ENCODE assay signal across 30 cellular contexts in genomic region chr12:47927346-47927745, GRCh38. TPM values are rescaled to one million over a fixed set of nuclear protein-coding genes. Genes with fewer than 3 reads are reported as not detected.
"Had no signal": no experiment of that assay in that cellular context is flagged by ENCODE, and none has a peak within 500 bp of the region (broad histone marks: within the 10 kb centered on the region; RNA-seq: fewer than 3 reads in every experiment).

No MANE protein-coding gene starts in this region.

- H3K4me3 Mint-ChIP-seq: naive thymus-derived CD8-positive, alpha-beta T cell; natural killer cell treated with Interleukin-12 subunit alpha and Interleukin-12 subunit beta and Interleukin-15 and Interleukin-18, amount 100 ng/mL, for 72 hours; nephron progenitor cell; neural crest cell; stimulated activated memory B cell treated with anti-CD40 and anti-IgM and Interleukin-4, amounts not matched to agents 10 μg/mL and 1 μg/mL and 100 μg/mL, for 72 hours; stimulated activated naive CD8-positive, alpha-beta T cell treated with anti-CD3 and anti-CD28 coated beads, Interleukin-15, Interleukin-2, amounts not matched to agents 100 ng/mL and 50 ng/mL, for 24 hours had no signal

- H3K36me3 Mint-ChIP-seq: naive thymus-derived CD8-positive, alpha-beta T cell; natural killer cell treated with Interleukin-12 subunit alpha and Interleukin-12 subunit beta and Interleukin-15 and Interleukin-18, amount 100 ng/mL, for 72 hours; stimulated activated memory B cell treated with anti-CD40 and anti-IgM and Interleukin-4, amounts not matched to agents 10 μg/mL and 1 μg/mL and 100 μg/mL, for 72 hours had no signal

- ATAC-seq: naive thymus-derived CD8-positive, alpha-beta T cell; natural killer cell treated with Interleukin-12 subunit alpha and Interleukin-12 subunit beta and Interleukin-15 and Interleukin-18, amount 100 ng/mL, for 72 hours; psoas muscle; right cardiac atrium; right lobe of liver; stimulated activated memory B cell treated with anti-CD40 and anti-IgM and Interleukin-4, amounts not matched to agents 10 μg/mL and 1 μg/mL and 100 μg/mL, for 72 hours had no signal

- H3K27me3 ChIP-seq: ovary, right lobe of liver, sigmoid colon, thyroid gland, tibial nerve, upper lobe of left lung, vagina had no signal

- H3K4me3 ChIP-seq: ovary, psoas muscle, right lobe of liver, sigmoid colon, stomach, thoracic aorta, thyroid gland, tibial nerve, upper lobe of left lung, vagina had no signal

- H3K4me1 Mint-ChIP-seq: naive thymus-derived CD8-positive, alpha-beta T cell; nephron progenitor cell; neural crest cell; stimulated activated memory B cell treated with anti-CD40 and anti-IgM and Interleukin-4, amounts not matched to agents 10 μg/mL and 1 μg/mL and 100 μg/mL, for 72 hours had no signal

- H3K9me3 Mint-ChIP-seq: naive thymus-derived CD8-positive, alpha-beta T cell; natural killer cell treated with Interleukin-12 subunit alpha and Interleukin-12 subunit beta and Interleukin-15 and Interleukin-18, amount 100 ng/mL, for 72 hours; nephron progenitor cell; neural crest cell; stimulated activated memory B cell treated with anti-CD40 and anti-IgM and Interleukin-4, amounts not matched to agents 10 μg/mL and 1 μg/mL and 100 μg/mL, for 72 hours; stimulated activated naive CD8-positive, alpha-beta T cell treated with anti-CD3 and anti-CD28 coated beads, Interleukin-15, Interleukin-2, amounts not matched to agents 100 ng/mL and 50 ng/mL, for 24 hours had no signal

- H3K36me3 ChIP-seq: neutrophil, ovary, right lobe of liver, sigmoid colon, stomach, thoracic aorta, thyroid gland, tibial nerve, upper lobe of left lung, vagina had no signal

- FAIRE-seq: small intestine, urothelium cell line had no signal

- H3K27ac Mint-ChIP-seq: naive thymus-derived CD8-positive, alpha-beta T cell; natural killer cell treated with Interleukin-12 subunit alpha and Interleukin-12 subunit beta and Interleukin-15 and Interleukin-18, amount 100 ng/mL, for 72 hours; nephron progenitor cell; progenitor cell of endocrine pancreas; stimulated activated memory B cell treated with anti-CD40 and anti-IgM and Interleukin-4, amounts not matched to agents 10 μg/mL and 1 μg/mL and 100 μg/mL, for 72 hours; stimulated activated naive CD8-positive, alpha-beta T cell treated with anti-CD3 and anti-CD28 coated beads, Interleukin-15, Interleukin-2, amounts not matched to agents 100 ng/mL and 50 ng/mL, for 24 hours had no signal

- DNase-seq: naive thymus-derived CD8-positive, alpha-beta T cell; nephron progenitor cell; nucleus accumbens; ovary; posterior cingulate gyrus; psoas muscle; right cardiac atrium; right lobe of liver; sigmoid colon; small intestine; stimulated activated CD4-positive, alpha-beta T cell treated with anti-CD3 and anti-CD28 coated beads, Interleukin-15, amount 100 ng/mL, for 24 hours; stimulated activated CD4-positive, alpha-beta T cell treated with anti-CD3 and anti-CD28 coated beads, Interleukin-2, amount 100 ng/mL, for 24 hours; stimulated activated CD4-positive, alpha-beta T cell treated with anti-CD3 and anti-CD28 coated beads, Interleukin-2, amount 100 ng/mL, for 48 hours; stimulated activated CD4-positive, alpha-beta T cell treated with anti-CD3 and anti-CD28 coated beads, Interleukin-4, amount 100 ng/mL, for 24 hours; stimulated activated naive CD4-positive, alpha-beta T cell treated with Interleukin-2 at 50 U/mL for 16 hours; stomach; thyroid gland; trophoblast cell; upper lobe of left lung had no signal

RNA-seq across cellular contexts. Expression of gene VDR, which starts 22.6 kb away (rescaled TPM):
- total RNA-seq: neural crest cell, temporal lobe had no signal
